In genomic region chr18:12352188-12352587, GRCh38 we compare ENCODE assay signal across 28 cellular contexts.
"Had no signal": no experiment of that assay in that cellular context is flagged by ENCODE, and none has a peak within 500 bp of the region (broad histone marks: within the 10 kb centered on the region; RNA-seq: fewer than 3 reads in every experiment).

No MANE protein-coding gene starts in this region.

- H3K27ac ChIP-seq: stomach, suprapubic skin, testis, thoracic aorta, thyroid gland, tibial artery, tibial nerve, transverse colon, upper lobe of left lung, upper lobe of right lung, uterus, vagina had no signal

- H3K27ac Mint-ChIP-seq: stimulated activated effector memory CD8-positive, alpha-beta T cell treated with anti-CD3 and anti-CD28 coated beads, Interleukin-12 subunit alpha, Interleukin-12 subunit beta, amount 100 ng/mL, for 72 hours; stimulated activated memory B cell treated with anti-CD40 and anti-IgM and Interleukin-4, amounts not matched to agents 10 μg/mL and 1 μg/mL and 100 μg/mL, for 72 hours; stimulated activated naive B cell treated with anti-CD40 and anti-IgM and Interleukin-4, amounts not matched to agents 10 μg/mL and 1 μg/mL and 100 μg/mL, for 72 hours; stimulated activated naive CD8-positive, alpha-beta T cell treated with anti-CD3 and anti-CD28 coated beads, Interleukin-15, Interleukin-2, amounts not matched to agents 100 ng/mL and 50 ng/mL, for 24 hours; type B pancreatic cell had no signal

- ATAC-seq: stimulated activated effector memory CD8-positive, alpha-beta T cell treated with anti-CD3 and anti-CD28 coated beads, Interleukin-12 subunit alpha, Interleukin-12 subunit beta, amount 100 ng/mL, for 72 hours; stimulated activated memory B cell treated with anti-CD40 and anti-IgM and Interleukin-4, amounts not matched to agents 10 μg/mL and 1 μg/mL and 100 μg/mL, for 72 hours; stimulated activated naive B cell treated with anti-CD40 and anti-IgM and Interleukin-4, amounts not matched to agents 10 μg/mL and 1 μg/mL and 100 μg/mL, for 72 hours; stimulated activated naive CD8-positive, alpha-beta T cell treated with anti-CD3 and anti-CD28 coated beads, Interleukin-15, amount 100 ng/mL, for 72 hours; stimulated activated naive CD8-positive, alpha-beta T cell treated with anti-CD3 and anti-CD28 coated beads, Interleukin-15, Interleukin-2, amounts not matched to agents 100 U/mL and 50 U/mL, for 24 hours; upper lobe of right lung had no signal

- H3K27me3 ChIP-seq: stomach, suprapubic skin, testis, thyroid gland, tibial artery, tibial nerve, transverse colon, upper lobe of left lung, upper lobe of right lung, uterus, vagina had no signal

- H3K4me3 Mint-ChIP-seq: stimulated activated effector memory CD8-positive, alpha-beta T cell treated with anti-CD3 and anti-CD28 coated beads, Interleukin-12 subunit alpha, Interleukin-12 subunit beta, amount 100 ng/mL, for 72 hours; stimulated activated memory B cell treated with anti-CD40 and anti-IgM and Interleukin-4, amounts not matched to agents 10 μg/mL and 1 μg/mL and 100 μg/mL, for 72 hours; stimulated activated naive B cell treated with anti-CD40 and anti-IgM and Interleukin-4, amounts not matched to agents 10 μg/mL and 1 μg/mL and 100 μg/mL, for 72 hours; stimulated activated naive CD8-positive, alpha-beta T cell treated with anti-CD3 and anti-CD28 coated beads, Interleukin-15, amount 100 ng/mL, for 72 hours; stimulated activated naive CD8-positive, alpha-beta T cell treated with anti-CD3 and anti-CD28 coated beads, Interleukin-15, Interleukin-2, amounts not matched to agents 100 ng/mL and 50 ng/mL, for 24 hours; type B pancreatic cell had no signal

- H3K4me3 ChIP-seq: stomach, suprapubic skin, testis, thoracic aorta, thyroid gland, tibial artery, tibial nerve, transverse colon, upper lobe of left lung, upper lobe of right lung, uterus, vagina had no signal

- H3K4me1 Mint-ChIP-seq: stimulated activated effector memory CD8-positive, alpha-beta T cell treated with anti-CD3 and anti-CD28 coated beads, Interleukin-12 subunit alpha, Interleukin-12 subunit beta, amount 100 ng/mL, for 72 hours; stimulated activated memory B cell treated with anti-CD40 and anti-IgM and Interleukin-4, amounts not matched to agents 10 μg/mL and 1 μg/mL and 100 μg/mL, for 72 hours; stimulated activated naive B cell treated with anti-CD40 and anti-IgM and Interleukin-4, amounts not matched to agents 10 μg/mL and 1 μg/mL and 100 μg/mL, for 72 hours; stimulated activated naive CD8-positive, alpha-beta T cell treated with anti-CD3 and anti-CD28 coated beads, Interleukin-15, amount 100 ng/mL, for 72 hours had no signal

- H3K9me3 Mint-ChIP-seq: stimulated activated effector memory CD8-positive, alpha-beta T cell treated with anti-CD3 and anti-CD28 coated beads, Interleukin-12 subunit alpha, Interleukin-12 subunit beta, amount 100 ng/mL, for 72 hours; stimulated activated memory B cell treated with anti-CD40 and anti-IgM and Interleukin-4, amounts not matched to agents 10 μg/mL and 1 μg/mL and 100 μg/mL, for 72 hours; stimulated activated naive B cell treated with anti-CD40 and anti-IgM and Interleukin-4, amounts not matched to agents 10 μg/mL and 1 μg/mL and 100 μg/mL, for 72 hours; stimulated activated naive CD8-positive, alpha-beta T cell treated with anti-CD3 and anti-CD28 coated beads, Interleukin-15, amount 100 ng/mL, for 72 hours; stimulated activated naive CD8-positive, alpha-beta T cell treated with anti-CD3 and anti-CD28 coated beads, Interleukin-15, Interleukin-2, amounts not matched to agents 100 ng/mL and 50 ng/mL, for 24 hours; type B pancreatic cell had no signal

- DNase-seq: stimulated activated CD4-positive, alpha-beta T cell treated with anti-CD3 and anti-CD28 coated beads, Interleukin-2, amount 100 ng/mL, for 48 hours; stimulated activated CD4-positive, alpha-beta T cell treated with anti-CD3 and anti-CD28 coated beads, Interleukin-4, amount 100 ng/mL, for 1 hour; stimulated activated CD4-positive, alpha-beta T cell treated with anti-CD3 and anti-CD28 coated beads, Interleukin-4, amount 100 ng/mL, for 24 hours; stimulated activated CD4-positive, alpha-beta T cell treated with anti-CD3 and anti-CD28 coated beads, Interleukin-4, amount 100 ng/mL, for 4 hours; stimulated activated CD8-positive, alpha-beta memory T cell treated with anti-CD3 and anti-CD28 coated beads, Interleukin-4, amount 100 ng/mL, for 48 hours; stimulated activated naive B cell treated with anti-CD40 and anti-IgM and Interleukin-4, amounts not matched to agents 10 μg/mL and 1 μg/mL and 100 μg/mL, for 72 hours; stimulated activated naive CD4-positive, alpha-beta T cell; stimulated activated naive CD4-positive, alpha-beta T cell treated with Interleukin-2 at 50 U/mL for 16 hours; stimulated activated naive CD8-positive, alpha-beta T cell treated with anti-CD3 and anti-CD28 coated beads, Interleukin-15, amount 100 ng/mL, for 72 hours; stimulated activated naive CD8-positive, alpha-beta T cell treated with anti-CD3 and anti-CD28 coated beads, Interleukin-15, Interleukin-2, amounts not matched to agents 100 U/mL and 50 U/mL, for 24 hours; stomach; substantia nigra; testis; thyroid gland; tibial artery; transverse colon; trophoblast cell; upper lobe of left lung; upper lobe of right lung; uterus had no signal

- H3K36me3 ChIP-seq: uterus had no signal

- H3K9me3 ChIP-seq: stomach, suprapubic skin, testis, thoracic aorta, thyroid gland, tibial artery, tibial nerve, transverse colon, upper lobe of left lung, upper lobe of right lung, uterus, vagina had no signal

- H3K4me1 ChIP-seq: suprapubic skin, testis, thyroid gland, tibial artery, tibial nerve, transverse colon, upper lobe of left lung, upper lobe of right lung, uterus, vagina had no signal

- H3K27me3 Mint-ChIP-seq: stimulated activated memory B cell treated with anti-CD40 and anti-IgM and Interleukin-4, amounts not matched to agents 10 μg/mL and 1 μg/mL and 100 μg/mL, for 72 hours; stimulated activated naive B cell treated with anti-CD40 and anti-IgM and Interleukin-4, amounts not matched to agents 10 μg/mL and 1 μg/mL and 100 μg/mL, for 72 hours; stimulated activated naive CD8-positive, alpha-beta T cell treated with anti-CD3 and anti-CD28 coated beads, Interleukin-15, amount 100 ng/mL, for 72 hours; stimulated activated naive CD8-positive, alpha-beta T cell treated with anti-CD3 and anti-CD28 coated beads, Interleukin-15, Interleukin-2, amounts not matched to agents 100 ng/mL and 50 ng/mL, for 24 hours; type B pancreatic cell had no signal
